ENCODE assay signal across 16 cellular contexts in the genomic region with DNA sequence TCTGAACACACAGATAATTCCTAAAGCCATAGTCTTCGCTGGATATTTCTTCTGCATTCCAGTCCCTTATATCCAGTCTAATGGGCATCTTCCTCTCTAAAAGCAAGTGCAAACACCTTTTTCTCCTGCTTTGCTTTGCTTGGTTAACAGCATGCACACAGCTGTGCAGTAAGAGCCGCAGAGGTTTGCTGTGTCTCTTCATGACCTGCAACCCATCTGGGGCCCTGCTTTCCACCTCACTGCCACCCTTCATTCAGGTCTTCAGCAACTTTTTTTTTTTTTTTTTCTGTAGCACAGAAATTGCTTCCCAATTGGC. TPM values are rescaled to one million over a fixed set of nuclear protein-coding genes. Genes with fewer than 3 reads are reported as not detected.
DNase-seq lines count a peak whose midpoint lies in the region; ATAC-seq and TF ChIP-seq lines count a peak whose summit lies in the region.
"Had no signal": no experiment of that assay in that cellular context is flagged by ENCODE, and none has a peak within 500 bp of the region (broad histone marks: within the 10 kb centered on the region; RNA-seq: fewer than 3 reads in every experiment).

No MANE protein-coding gene starts in this region.

- peaks cover 69 to 98% of the 10 kb centered on the region in 2 donors for H3K4me1 ChIP-seq in left lung
- H3K4me1 ChIP-seq in gastrocnemius medialis = peaks cover 37 to 59% of the 10 kb centered on the region in 2 donors

- no peaks in the 10 kb centered on the region for H3K27me3 ChIP-seq in left lung
- H3K27me3 ChIP-seq in gastrocnemius medialis = no peaks in the 10 kb centered on the region

- no peak for TF ChIP-seq POLR2A in gastrocnemius medialis (IDR thresholded peaks at IDR 0.05)

- H3K9me3 ChIP-seq in left lung (no peaks in the 10 kb centered on the region), gastrocnemius medialis (no peaks in the 10 kb centered on the region)

- no peak for DNase-seq in activated T-helper 1 cell treated with anti-CD3 and anti-CD28 coated beads, Interleukin-12 subunit alpha, Interleukin-12 subunit beta, Interleukin-2, Interleukin-4 antibody, amounts not matched to agents 30 ng/mL and 10 ng/mL and 1 ng/mL, durations not matched to agents 14 hours and 24 hours and 36 hours (ENCODE audit: low spot score)
- no peak for DNase-seq in left lung
- DNase-seq in gastrocnemius medialis = no peak
- no peak for DNase-seq in inferior parietal cortex (ENCODE audit: extremely low spot score)
- DNase-seq in NCI-H2227 (lab: John Stamatoyannopoulos, UW; ENCODE audit: unreplicated experiment) = no peak
- DNase-seq: activated CD4-positive, alpha-beta T cell treated with anti-CD3 and anti-CD28 coated beads for 1 hour; activated T-cell treated with anti-CD3 and anti-CD28 coated beads, Interleukin-2, amount 50 U/mL, for 24 hours; CD4-positive, alpha-beta T cell; GF-D8; naive thymus-derived CD8-positive, alpha-beta T cell; NCI-H1694 treated with DMSO at 0.1 percent for 48 hours had no signal

- peak overlapping the region; percentile 55 for H3K27ac Mint-ChIP-seq in activated T-helper 1 cell treated with anti-CD3 and anti-CD28 coated beads, Interleukin-12 subunit alpha, Interleukin-12 subunit beta, Interleukin-2, Interleukin-4 antibody, amounts not matched to agents 30 ng/mL and 10 ng/mL and 1 ng/mL, durations not matched to agents 14 hours and 24 hours and 36 hours
- H3K27ac Mint-ChIP-seq: CD4-positive, alpha-beta T cell had no signal

- H3K4me3 Mint-ChIP-seq in activated T-helper 1 cell treated with anti-CD3 and anti-CD28 coated beads, Interleukin-12 subunit alpha, Interleukin-12 subunit beta, Interleukin-2, Interleukin-4 antibody, amounts not matched to agents 30 ng/mL and 10 ng/mL and 1 ng/mL, durations not matched to agents 14 hours and 24 hours and 36 hours = no peak overlapping the region
- H3K4me3 Mint-ChIP-seq: activated T-cell treated with anti-CD3 and anti-CD28 coated beads, Interleukin-2, amount 50 U/mL, for 24 hours; CD4-positive, alpha-beta T cell; naive thymus-derived CD8-positive, alpha-beta T cell had no signal

- intact Hi-C loops in activated T-helper 1 cell treated with anti-CD3 and anti-CD28 coated beads, Interleukin-12 subunit alpha, Interleukin-12 subunit beta, Interleukin-2, Interleukin-4 antibody, amounts not matched to agents 30 ng/mL and 10 ng/mL and 1 ng/mL, durations not matched to agents 14 hours and 24 hours and 36 hours (cut with micrococcal nuclease) = no loop called here
- intact Hi-C loops in left lung (cut with DNase I) = no loop called here
- intact Hi-C loops in gastrocnemius medialis (cut with DNase I; ENCODE audit: low total_unique reads) = no loop called here

- H3K4me1 Mint-ChIP-seq in activated T-helper 1 cell treated with anti-CD3 and anti-CD28 coated beads, Interleukin-12 subunit alpha, Interleukin-12 subunit beta, Interleukin-2, Interleukin-4 antibody, amounts not matched to agents 30 ng/mL and 10 ng/mL and 1 ng/mL, durations not matched to agents 14 hours and 24 hours and 36 hours (ENCODE audit: low read depth) = peaks cover 78% of the 10 kb centered on the region

- ATAC-seq in GM18868 (IDR thresholded peaks at IDR 0.05; ENCODE audit: unreplicated experiment) (peak; percentile 40), left lung (no peak), gastrocnemius medialis (no peak), HG02571 (IDR thresholded peaks at IDR 0.05; ENCODE audit: unreplicated experiment) (no peak), HG02970 (IDR thresholded peaks at IDR 0.05; ENCODE audit: low FRiP score, unreplicated experiment) (no peak)
- ATAC-seq: naive thymus-derived CD8-positive, alpha-beta T cell had no signal

- H3K36me3 Mint-ChIP-seq in activated T-helper 1 cell treated with anti-CD3 and anti-CD28 coated beads, Interleukin-12 subunit alpha, Interleukin-12 subunit beta, Interleukin-2, Interleukin-4 antibody, amounts not matched to agents 30 ng/mL and 10 ng/mL and 1 ng/mL, durations not matched to agents 14 hours and 24 hours and 36 hours (ENCODE audit: low read depth) = peaks cover 64% of the 10 kb centered on the region

- H3K4me3 ChIP-seq in left lung = no peak overlapping the region
- peak overlapping the region in 1 of 4 donors; percentile 9 for H3K4me3 ChIP-seq in gastrocnemius medialis
- H3K4me3 ChIP-seq: SK-N-MC had no signal

- H3K9me3 Mint-ChIP-seq in activated T-helper 1 cell treated with anti-CD3 and anti-CD28 coated beads, Interleukin-12 subunit alpha, Interleukin-12 subunit beta, Interleukin-2, Interleukin-4 antibody, amounts not matched to agents 30 ng/mL and 10 ng/mL and 1 ng/mL, durations not matched to agents 14 hours and 24 hours and 36 hours = no peaks in the 10 kb centered on the region
- H3K9me3 Mint-ChIP-seq: activated T-cell treated with anti-CD3 and anti-CD28 coated beads, Interleukin-2, amount 50 U/mL, for 24 hours; brain; CD4-positive, alpha-beta T cell; naive thymus-derived CD8-positive, alpha-beta T cell had no signal

- no peak for TF ChIP-seq CTCF in left lung (IDR thresholded peaks at IDR 0.05)
- no peak for TF ChIP-seq CTCF in gastrocnemius medialis (IDR thresholded peaks at IDR 0.05 in 4 of 5, conservative IDR thresholded peaks at IDR 0.05 in 1 of 5)

- H3K27ac ChIP-seq in left lung = peak overlapping the region; percentile 66 to 76
- H3K27ac ChIP-seq in gastrocnemius medialis = peak overlapping the region; percentile 61 to 84 (median 74)
- H3K27ac ChIP-seq: SK-N-MC had no signal

- H3K36me3 ChIP-seq in left lung = peaks cover 0 to 24% of the 10 kb centered on the region in 2 donors
- no peaks in the 10 kb centered on the region for H3K36me3 ChIP-seq in gastrocnemius medialis

- H3K27me3 Mint-ChIP-seq in activated T-helper 1 cell treated with anti-CD3 and anti-CD28 coated beads, Interleukin-12 subunit alpha, Interleukin-12 subunit beta, Interleukin-2, Interleukin-4 antibody, amounts not matched to agents 30 ng/mL and 10 ng/mL and 1 ng/mL, durations not matched to agents 14 hours and 24 hours and 36 hours (ENCODE audit: insufficient read depth) = no peaks in the 10 kb centered on the region
- H3K27me3 Mint-ChIP-seq: activated T-cell treated with anti-CD3 and anti-CD28 coated beads, Interleukin-2, amount 50 U/mL, for 24 hours; CD4-positive, alpha-beta T cell; naive thymus-derived CD8-positive, alpha-beta T cell had no signal

- in situ Hi-C loops in gastrocnemius medialis (cut with MboI; ENCODE audit: low sequenced_read_pairs in 4 of 4) = no loop called here

RNA-seq across cellular contexts. Expression of gene NEDD9, which starts 14.4 kb away (rescaled TPM):
- 53.2 and 62.1 TPM in 2 replicates for total RNA-seq in activated T-helper 1 cell treated with anti-CD3 and anti-CD28 coated beads, Interleukin-12 subunit alpha, Interleukin-12 subunit beta, Interleukin-2, Interleukin-4 antibody, amounts not matched to agents 30 ng/mL and 10 ng/mL and 1 ng/mL, durations not matched to agents 14 hours and 24 hours and 36 hours
- total RNA-seq in left lung (100 to 1,000 TPM; 101 to 193 TPM), gastrocnemius medialis (10 to 100 TPM; 19.8 to 49.4 (median 35.6) TPM)
